ENCODE assay signal across 11 cellular contexts in genomic region chr1:17860812-17861211, GRCh38.
"Had no signal": no experiment of that assay in that cellular context is flagged by ENCODE, and none has a peak within 500 bp of the region (broad histone marks: within the 10 kb centered on the region; RNA-seq: fewer than 3 reads in every experiment).

No MANE protein-coding gene starts in this region.

- H3K27ac ChIP-seq: GM23248 had no signal

- H3K9me3 Mint-ChIP-seq: GM23338, H9, HFFc6 had no signal

- H2AFZ ChIP-seq: GM23248, GM23338 had no signal

- H3K36me3 ChIP-seq: HAP-1 had no signal

- FAIRE-seq: H1, H54 had no signal

- H3K4me2 ChIP-seq: GM23338 had no signal

- H3K9ac ChIP-seq: GM23248 had no signal

- H3K4me3 Mint-ChIP-seq: GM23338, H9, HFFc6 had no signal

- H3K9me3 ChIP-seq: HAP-1 had no signal

- DNase-seq: GM23248, GOT3, H7, H9, HCEC 1CT, HFFc6 had no signal

- H3K4me3 ChIP-seq: GM23248, GM23338, HAP-1 had no signal

- H3K4me1 ChIP-seq: HAP-1 had no signal

- ATAC-seq: HCT116 had no signal

- H3K27ac Mint-ChIP-seq: GM23338, H9, HFFc6 had no signal
